Comparison of ENCODE assay signal across 13 cellular contexts in genomic region chr10:68202965-68203358, GRCh38. TPM values are rescaled to one million over a fixed set of nuclear protein-coding genes. Genes with fewer than 3 reads are reported as not detected.
DNase-seq lines count a peak whose midpoint lies in the region; ATAC-seq and TF ChIP-seq lines count a peak whose summit lies in the region.
"Had no signal": no experiment of that assay in that cellular context is flagged by ENCODE, and none has a peak within 500 bp of the region (broad histone marks: within the 10 kb centered on the region; RNA-seq: fewer than 3 reads in every experiment).

No MANE protein-coding gene starts in this region.

- WGBS in heart right ventricle, 2 donors: 28 to 43% methylated on average over 5 of the region's 5 CpGs

- H3K9me3 ChIP-seq in SJSA1 (replicated peaks) (no peaks in the 10 kb centered on the region), heart right ventricle (no peaks in the 10 kb centered on the region)

- ATAC-seq in WTC11: no peak
- no peak for ATAC-seq in heart right ventricle
- no peak for ATAC-seq in HG03520 (IDR thresholded peaks at IDR 0.05; ENCODE audit: unreplicated experiment)
- no peak for ATAC-seq in GM18517 (IDR thresholded peaks at IDR 0.05; ENCODE audit: unreplicated experiment)

- no peaks in the 10 kb centered on the region for H3K4me1 Mint-ChIP-seq in WTC11

- no peak overlapping the region for H3K27ac Mint-ChIP-seq in WTC11
- H3K27ac Mint-ChIP-seq: activated T-helper 2 cell treated with anti-CD3 and anti-CD28 coated beads, Interferon-gamma antibody, Interleukin-2, Interleukin-4, amounts not matched to agents 10 μg/mL and 5 μg/mL and 100 μg/mL, durations not matched to agents 14 hours and 24 hours and 36 hours had no signal

- peaks cover 8% of the 10 kb centered on the region for H3K4me1 ChIP-seq in ACC112 (ENCODE audit: control insufficient read depth, insufficient read depth, low read length, unreplicated experiment)
- H3K4me1 ChIP-seq in SJSA1 (replicated peaks): peaks cover 5% of the 10 kb centered on the region; the same call in 1 of the 2 replicates
- no peaks in the 10 kb centered on the region for H3K4me1 ChIP-seq in heart right ventricle

- no peak overlapping the region for H3K4me3 ChIP-seq in ACC112 (ENCODE audit: low read depth, low read length)
- no peak overlapping the region for H3K4me3 ChIP-seq in SJSA1
- H3K4me3 ChIP-seq in fibroblast of mammary gland (ENCODE audit: control insufficient read depth, low read depth, low read length): no peak overlapping the region
- H3K4me3 ChIP-seq in heart right ventricle: no peak overlapping the region

- H2AFZ ChIP-seq in ACC112 (ENCODE audit: low read length, unreplicated experiment): no peak overlapping the region

- H3K9me3 Mint-ChIP-seq in WTC11: no peaks in the 10 kb centered on the region
- H3K9me3 Mint-ChIP-seq: activated T-helper 2 cell treated with anti-CD3 and anti-CD28 coated beads, Interferon-gamma antibody, Interleukin-2, Interleukin-4, amounts not matched to agents 10 μg/mL and 5 μg/mL and 100 μg/mL, durations not matched to agents 14 hours and 24 hours and 36 hours had no signal

- no peaks in the 10 kb centered on the region; the same call in 1 of the 2 replicates for H3K27me3 Mint-ChIP-seq in WTC11 (ENCODE audit: low read depth)

- H3K79me2 ChIP-seq in ACC112 (ENCODE audit: control insufficient read depth, insufficient read depth, low read length, unreplicated experiment): no peaks in the 10 kb centered on the region

- H3K36me3 ChIP-seq in ACC112 (ENCODE audit: insufficient read depth, low read length) (peaks cover 4% of the 10 kb centered on the region; the same call in 1 of the 2 replicates), SJSA1 (no peaks in the 10 kb centered on the region), heart right ventricle (peaks cover 0 to 93% (median 7%) of the 10 kb centered on the region in 9 donors)

- intact Hi-C loops in heart right ventricle (cut with DNase I): no loop called here

- H3K27me3 ChIP-seq in ACC112 (ENCODE audit: insufficient read depth, low read length): no peaks in the 10 kb centered on the region
- no peaks in the 10 kb centered on the region for H3K27me3 ChIP-seq in SJSA1 (replicated peaks)
- H3K27me3 ChIP-seq in heart right ventricle: peaks cover 0 to 13% (median 0%) of the 10 kb centered on the region in 7 donors

- CTCF ChIA-PET in WTC11 (lab: Charles Lee): interaction anchor here (0.8 to 1.1 kb wide), 3 partner anchors 10 to 47 kb away, joined by 3 read pairs; no protein-coding TSS in a partner anchor

- peak overlapping the region; percentile 69 for H3K27ac ChIP-seq in ACC112 (ENCODE audit: low read depth, low read length)
- H3K27ac ChIP-seq in SJSA1: no peak overlapping the region
- no peak overlapping the region for H3K27ac ChIP-seq in heart right ventricle

- H3K36me3 Mint-ChIP-seq in WTC11: no peaks in the 10 kb centered on the region

- TF ChIP-seq CTCF in fibroblast of mammary gland (conservative IDR thresholded peaks at IDR 0.05; ENCODE audit: control insufficient read depth, insufficient read depth, low read depth, low read length) (no peak), WTC11 (IDR thresholded peaks at IDR 0.05) (no peak), heart right ventricle (IDR thresholded peaks at IDR 0.05) (no peak)

- H3K4me3 Mint-ChIP-seq in WTC11: no peak overlapping the region

- POLR2A ChIA-PET in WTC11 (lab: Charles Lee): no interaction called here

- DNase-seq in GF-D8 (lab: John Stamatoyannopoulos, UW) (peak; percentile 66), SJSA1 (ENCODE audit: low read depth in 1 of 2, low spot score in 2 of 2) (peak; percentile 28 to 71), fibroblast of mammary gland (ENCODE audit: low read depth) (peak; percentile 65), WTC11 (ENCODE audit: low spot score) (no peak), heart right ventricle (no peak)
- DNase-seq: effector memory CD4-positive, alpha-beta T cell; kidney; nucleus accumbens had no signal

TF ChIP-seq in WTC11, 78 proteins besides CTCF, POLR2A, EP300 and RAD21 (continues in another document):
- TF ChIP-seq TP53 (CRISPR knock-in tag; IDR thresholded peaks at IDR 0.05): no peak
- TF ChIP-seq HMGXB4 (CRISPR knock-in tag; IDR thresholded peaks at IDR 0.05): no peak
- TF ChIP-seq RORB (CRISPR knock-in tag; IDR thresholded peaks at IDR 0.05): no peak
- TF ChIP-seq NFYB (CRISPR knock-in tag; conservative IDR thresholded peaks at IDR 0.05; ENCODE audit: low read depth): no peak
- TF ChIP-seq FOXP4 (CRISPR knock-in tag; IDR thresholded peaks at IDR 0.05): no peak
- no peak for TF ChIP-seq FOXK1 (CRISPR knock-in tag; IDR thresholded peaks at IDR 0.05)
- no peak for TF ChIP-seq HMGA2 (CRISPR knock-in tag; IDR thresholded peaks at IDR 0.05)
- TF ChIP-seq ATF2 (CRISPR knock-in tag; IDR thresholded peaks at IDR 0.05; ENCODE audit: borderline replicate concordance, low read depth): no peak
- TF ChIP-seq SMAD4 (CRISPR knock-in tag; IDR thresholded peaks at IDR 0.05): no peak
- TF ChIP-seq MLX (CRISPR knock-in tag; IDR thresholded peaks at IDR 0.05): no peak
- no peak for TF ChIP-seq ZNF423 (CRISPR knock-in tag; IDR thresholded peaks at IDR 0.05)
- TF ChIP-seq E2F4 (CRISPR knock-in tag; IDR thresholded peaks at IDR 0.05; ENCODE audit: borderline replicate concordance, low read depth): no peak

RNA-seq across cellular contexts. Expression of gene ATOH7, which starts 29.0 kb away (rescaled TPM):
- not detected in 2 replicates for total RNA-seq in SJSA1 (2014; rRNA removed; shearing (Covaris generic))
- total RNA-seq in WTC11 (2021) (0.30 to 0.44 TPM (median 0.31 TPM) in 3 replicates), heart right ventricle (not detected)
- polyA plus RNA-seq in heart right ventricle: under 1 TPM in 1 of 2 donors, not detected in 1; 0.01 TPM
- total RNA-seq: activated T-helper 2 cell treated with anti-CD3 and anti-CD28 coated beads, Interferon-gamma antibody, Interleukin-2, Interleukin-4, amounts not matched to agents 10 μg/mL and 5 μg/mL and 100 μg/mL, durations not matched to agents 14 hours and 24 hours and 36 hours; urinary bladder had no signal

Comparison
In these comparisons a context has a peak if more than half of its experiments do, and no peak if none do; other contexts are left out.
1. DNase-seq: peak in GF-D8 (single experiment), SJSA1 (2 of 2) and fibroblast of mammary gland (single experiment); none in WTC11 (single experiment) and heart right ventricle (0 of 2).